ENCODE assay signal across 17 cellular contexts in genomic region chr6:53959717-53960116, GRCh38.
"Had no signal": no experiment of that assay in that cellular context is flagged by ENCODE, and none has a peak within 500 bp of the region (broad histone marks: within the 10 kb centered on the region; RNA-seq: fewer than 3 reads in every experiment).

No MANE protein-coding gene starts in this region.

- DNase-seq: activated CD4-positive, alpha-beta T cell treated with anti-CD3 and anti-CD28 coated beads, Interleukin-2, amount 50 U/mL, for 4 hours; activated CD4-positive, CD25-positive, alpha-beta regulatory T cell treated with anti-CD3 and anti-CD28 coated beads, Interleukin-2, amount 50 U/mL, for 72 hours; activated effector memory CD4-positive, alpha-beta T cell treated with Interleukin-2 at 50 U/mL for 16 hours; activated T-cell treated with anti-CD3 and anti-CD28 coated beads, Interleukin-2, amount 50 U/mL, for 1 hour; anterior cingulate cortex; dorsolateral prefrontal cortex; foreskin melanocyte; heart left ventricle; kidney; psoas muscle; sigmoid colon; stimulated activated CD4-positive, alpha-beta T cell treated with anti-CD3 and anti-CD28 coated beads, Interleukin-2, amount 100 ng/mL, for 48 hours; stimulated activated naive CD4-positive, alpha-beta T cell treated with Interleukin-2 at 50 U/mL for 16 hours; upper lobe of left lung had no signal

- H3K9me3 ChIP-seq: esophagus muscularis mucosa, heart left ventricle, psoas muscle, sigmoid colon, upper lobe of left lung had no signal

- H3K36me3 ChIP-seq: esophagus muscularis mucosa, heart left ventricle, sigmoid colon, upper lobe of left lung had no signal

- H3K4me3 ChIP-seq: dorsolateral prefrontal cortex, esophagus muscularis mucosa, heart left ventricle, psoas muscle, sigmoid colon, upper lobe of left lung had no signal

- FAIRE-seq: bronchial epithelial cell, endometrium, kidney had no signal

- H3K27me3 ChIP-seq: esophagus muscularis mucosa, heart left ventricle, sigmoid colon, upper lobe of left lung had no signal

- H3K27ac ChIP-seq: dorsolateral prefrontal cortex, esophagus muscularis mucosa, heart left ventricle, psoas muscle, sigmoid colon, upper lobe of left lung had no signal

- H3K4me1 ChIP-seq: psoas muscle, sigmoid colon, upper lobe of left lung had no signal
